1 cellular context compared by ENCODE assay signal in genomic region chr12:108648371-108648770, GRCh38.
TF ChIP-seq lines count a peak whose summit lies in the region.

No MANE protein-coding gene starts in this region.

TF ChIP-seq in HCT116, 20 proteins besides CTCF, POLR2A, EP300 and RAD21 (continued from another document):
- no peak for TF ChIP-seq EGR1 (IDR thresholded peaks at IDR 0.05; ENCODE audit: low read depth)
- TF ChIP-seq, protein P1, sequence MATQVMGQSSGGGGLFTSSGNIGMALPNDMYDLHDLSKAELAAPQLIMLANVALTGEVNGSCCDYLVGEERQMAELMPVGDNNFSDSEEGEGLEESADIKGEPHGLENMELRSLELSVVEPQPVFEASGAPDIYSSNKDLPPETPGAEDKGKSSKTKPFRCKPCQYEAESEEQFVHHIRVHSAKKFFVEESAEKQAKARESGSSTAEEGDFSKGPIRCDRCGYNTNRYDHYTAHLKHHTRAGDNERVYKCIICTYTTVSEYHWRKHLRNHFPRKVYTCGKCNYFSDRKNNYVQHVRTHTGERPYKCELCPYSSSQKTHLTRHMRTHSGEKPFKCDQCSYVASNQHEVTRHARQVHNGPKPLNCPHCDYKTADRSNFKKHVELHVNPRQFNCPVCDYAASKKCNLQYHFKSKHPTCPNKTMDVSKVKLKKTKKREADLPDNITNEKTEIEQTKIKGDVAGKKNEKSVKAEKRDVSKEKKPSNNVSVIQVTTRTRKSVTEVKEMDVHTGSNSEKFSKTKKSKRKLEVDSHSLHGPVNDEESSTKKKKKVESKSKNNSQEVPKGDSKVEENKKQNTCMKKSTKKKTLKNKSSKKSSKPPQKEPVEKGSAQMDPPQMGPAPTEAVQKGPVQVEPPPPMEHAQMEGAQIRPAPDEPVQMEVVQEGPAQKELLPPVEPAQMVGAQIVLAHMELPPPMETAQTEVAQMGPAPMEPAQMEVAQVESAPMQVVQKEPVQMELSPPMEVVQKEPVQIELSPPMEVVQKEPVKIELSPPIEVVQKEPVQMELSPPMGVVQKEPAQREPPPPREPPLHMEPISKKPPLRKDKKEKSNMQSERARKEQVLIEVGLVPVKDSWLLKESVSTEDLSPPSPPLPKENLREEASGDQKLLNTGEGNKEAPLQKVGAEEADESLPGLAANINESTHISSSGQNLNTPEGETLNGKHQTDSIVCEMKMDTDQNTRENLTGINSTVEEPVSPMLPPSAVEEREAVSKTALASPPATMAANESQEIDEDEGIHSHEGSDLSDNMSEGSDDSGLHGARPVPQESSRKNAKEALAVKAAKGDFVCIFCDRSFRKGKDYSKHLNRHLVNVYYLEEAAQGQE (IDR thresholded peaks at IDR 0.05; ENCODE audit: low read depth), result no peak
- no peak for TF ChIP-seq ZFX (IDR thresholded peaks at IDR 0.05)
- TF ChIP-seq SRF (IDR thresholded peaks at IDR 0.05; ENCODE audit: low read depth), result no peak
- no peak for TF ChIP-seq CEBPB (IDR thresholded peaks at IDR 0.05; ENCODE audit: low read depth)
- TF ChIP-seq, protein P2, sequence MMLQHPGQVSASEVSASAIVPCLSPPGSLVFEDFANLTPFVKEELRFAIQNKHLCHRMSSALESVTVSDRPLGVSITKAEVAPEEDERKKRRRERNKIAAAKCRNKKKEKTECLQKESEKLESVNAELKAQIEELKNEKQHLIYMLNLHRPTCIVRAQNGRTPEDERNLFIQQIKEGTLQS (IDR thresholded peaks at IDR 0.05), result no peak
- no peak for TF ChIP-seq ZNF274 (IDR thresholded peaks at IDR 0.05; ENCODE audit: low read depth, low read length)
- TF ChIP-seq SP1 (IDR thresholded peaks at IDR 0.05; ENCODE audit: low read depth), result no peak
